Comparison of ENCODE assay signal across 19 cellular contexts in the genomic region with DNA sequence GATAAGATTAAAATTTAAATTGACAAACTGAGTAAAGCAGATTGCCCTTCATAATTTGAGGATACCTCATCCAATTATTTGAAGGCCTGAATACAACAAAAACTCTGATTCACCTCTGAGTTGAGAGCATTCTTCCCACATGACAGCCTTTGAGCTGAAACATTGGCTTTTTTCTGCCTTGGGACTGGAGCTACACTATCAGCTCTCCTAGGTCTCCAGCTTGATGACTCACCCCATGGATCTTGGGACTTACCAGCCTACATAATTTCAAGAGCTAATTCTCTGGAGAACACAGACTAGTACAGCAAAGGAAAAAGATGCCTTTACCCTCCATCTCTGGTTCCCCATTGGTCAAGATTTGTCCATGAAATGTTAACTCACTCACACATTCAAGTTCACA.
DNase-seq lines count a peak whose midpoint lies in the region; ATAC-seq and TF ChIP-seq lines count a peak whose summit lies in the region.
"Had no signal": no experiment of that assay in that cellular context is flagged by ENCODE, and none has a peak within 500 bp of the region (broad histone marks: within the 10 kb centered on the region; RNA-seq: fewer than 3 reads in every experiment).

No MANE protein-coding gene starts in this region.

- DNase-seq in AG09309 (ENCODE audit: low read depth): peak; percentile 10
- peak; percentile 82 for DNase-seq in HT1080 (ENCODE audit: low read depth)
- peak; percentile 72 for DNase-seq in choroid plexus epithelial cell (ENCODE audit: low read depth)
- DNase-seq in kidney tubule cell (ENCODE audit: low spot score): peak; percentile 73
- no peak for DNase-seq in NCI-H748 (lab: John Stamatoyannopoulos, UW; ENCODE audit: unreplicated experiment)
- DNase-seq in NCI-H526 (lab: John Stamatoyannopoulos, UW): no peak
- no peak for DNase-seq in central memory CD4-positive, alpha-beta T cell
- DNase-seq: anterior cingulate cortex; BE2C; DMS 273 treated with DMSO at 0.1 percent for 48 hours; dorsolateral prefrontal cortex; immature natural killer cell; PC-3; sigmoid colon; stimulated activated CD4-positive, alpha-beta T cell treated with anti-CD3 and anti-CD28 coated beads, Interleukin-4, amount 100 ng/mL, for 1 hour; SW 1271 had no signal

- TF ChIP-seq CTCF in AG09309 (IDR thresholded peaks at IDR 0.05; ENCODE audit: control insufficient read depth, insufficient read depth, low read depth, low read length, missing control alignments): no peak
- no peak for TF ChIP-seq CTCF in choroid plexus epithelial cell (conservative IDR thresholded peaks at IDR 0.05; ENCODE audit: low read depth, low read length)

- H3K4me3 ChIP-seq in AG09309 (ENCODE audit: control insufficient read depth, low read depth, low read length) (no peak overlapping the region), choroid plexus epithelial cell (ENCODE audit: low read depth, low read length) (no peak overlapping the region)
- H3K4me3 ChIP-seq: dorsolateral prefrontal cortex, gastroesophageal sphincter, sigmoid colon had no signal

- no peak for ATAC-seq in HG02571 (IDR thresholded peaks at IDR 0.05; ENCODE audit: unreplicated experiment)
- ATAC-seq: gastroesophageal sphincter, HCT116, PC-3 had no signal

Comparison
In these comparisons a context has a peak if more than half of its experiments do, and no peak if none do; other contexts are left out.
1. DNase-seq: peak in AG09309 (single experiment), HT1080 (single experiment), choroid plexus epithelial cell (single experiment) and kidney tubule cell (single experiment); none in NCI-H748 (single experiment), NCI-H526 (0 of 2) and central memory CD4-positive, alpha-beta T cell (single experiment).